Comparison of ENCODE assay signal across 9 cellular contexts in the genomic region with DNA sequence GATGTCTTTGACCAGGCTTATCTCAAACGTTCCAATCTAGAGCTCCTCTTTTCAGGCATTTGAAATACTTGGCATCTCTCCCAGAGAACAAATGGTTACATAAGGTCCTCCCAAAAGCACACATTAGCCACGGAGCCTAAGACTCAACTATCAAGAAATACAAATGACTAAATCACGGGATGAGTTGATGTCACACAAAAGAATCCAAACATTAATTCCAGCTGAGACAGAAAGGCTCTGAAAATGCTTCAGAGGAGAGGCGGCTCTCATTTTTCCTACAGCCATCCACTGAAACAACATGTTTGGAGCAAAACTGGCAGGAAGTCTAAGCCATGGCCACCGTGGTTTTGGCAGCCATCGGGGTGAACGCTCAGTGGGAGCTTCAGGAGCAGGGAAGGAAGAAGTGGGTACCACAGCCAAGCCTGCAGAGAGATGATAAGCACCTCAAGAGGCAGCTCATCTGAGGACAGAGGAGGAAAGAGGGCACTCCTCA.
DNase-seq lines count a peak whose midpoint lies in the region; ATAC-seq and TF ChIP-seq lines count a peak whose summit lies in the region.
"Had no signal": no experiment of that assay in that cellular context is flagged by ENCODE, and none has a peak within 500 bp of the region (broad histone marks: within the 10 kb centered on the region; RNA-seq: fewer than 3 reads in every experiment).

No MANE protein-coding gene starts in this region.

- H3K4me3 ChIP-seq in left ventricle myocardium inferior: peak overlapping the region; percentile 18

- no peaks in the 10 kb centered on the region for H3K9me3 ChIP-seq in left ventricle myocardium inferior (replicated peaks)

- in situ Hi-C loops in GM13977 (cut with MboI; ENCODE audit: low pct_unique_long_range_greater_than_20kb, low sequenced_read_pairs, unreplicated experiment): no loop called here

- H3K9me3 Mint-ChIP-seq in activated CD8-positive, alpha-beta T cell treated with anti-CD3 and anti-CD28 coated beads for 36 hours: no peaks in the 10 kb centered on the region
- H3K9me3 Mint-ChIP-seq in stimulated activated effector memory CD8-positive, alpha-beta T cell treated with anti-CD3 and anti-CD28 coated beads, Interleukin-12 subunit alpha, Interleukin-12 subunit beta, amount 100 ng/mL, for 72 hours: no peaks in the 10 kb centered on the region
- no peaks in the 10 kb centered on the region for H3K9me3 Mint-ChIP-seq in stimulated activated naive CD8-positive, alpha-beta T cell treated with anti-CD3 and anti-CD28 coated beads, Interleukin-15, amount 100 ng/mL, for 72 hours
- H3K9me3 Mint-ChIP-seq: IgD-negative memory B cell had no signal

- peaks cover 23% of the 10 kb centered on the region for H3K4me1 Mint-ChIP-seq in activated CD8-positive, alpha-beta T cell treated with anti-CD3 and anti-CD28 coated beads for 36 hours (ENCODE audit: low read depth)
- peaks cover 16% of the 10 kb centered on the region for H3K4me1 Mint-ChIP-seq in stimulated activated effector memory CD8-positive, alpha-beta T cell treated with anti-CD3 and anti-CD28 coated beads, Interleukin-12 subunit alpha, Interleukin-12 subunit beta, amount 100 ng/mL, for 72 hours
- H3K4me1 Mint-ChIP-seq in stimulated activated naive CD8-positive, alpha-beta T cell treated with anti-CD3 and anti-CD28 coated beads, Interleukin-15, amount 100 ng/mL, for 72 hours: peaks cover 28% of the 10 kb centered on the region

- peaks cover 54% of the 10 kb centered on the region for H3K36me3 Mint-ChIP-seq in activated CD8-positive, alpha-beta T cell treated with anti-CD3 and anti-CD28 coated beads for 36 hours (ENCODE audit: low read depth)
- H3K36me3 Mint-ChIP-seq in stimulated activated effector memory CD8-positive, alpha-beta T cell treated with anti-CD3 and anti-CD28 coated beads, Interleukin-12 subunit alpha, Interleukin-12 subunit beta, amount 100 ng/mL, for 72 hours: peaks cover 99% of the 10 kb centered on the region

- H3K27ac ChIP-seq in left ventricle myocardium inferior (replicated peaks): peak overlapping the region; percentile 86

- no peak overlapping the region for H3K4me3 Mint-ChIP-seq in activated CD8-positive, alpha-beta T cell treated with anti-CD3 and anti-CD28 coated beads for 36 hours
- no peak overlapping the region for H3K4me3 Mint-ChIP-seq in stimulated activated effector memory CD8-positive, alpha-beta T cell treated with anti-CD3 and anti-CD28 coated beads, Interleukin-12 subunit alpha, Interleukin-12 subunit beta, amount 100 ng/mL, for 72 hours
- no peak overlapping the region for H3K4me3 Mint-ChIP-seq in stimulated activated naive CD8-positive, alpha-beta T cell treated with anti-CD3 and anti-CD28 coated beads, Interleukin-15, amount 100 ng/mL, for 72 hours
- H3K4me3 Mint-ChIP-seq: IgD-negative memory B cell had no signal

- H3K4me1 ChIP-seq in left ventricle myocardium inferior: peaks cover 76% of the 10 kb centered on the region

- no peak for TF ChIP-seq RAD21 in Ishikawa (IDR thresholded peaks at IDR 0.05; ENCODE audit: low read depth)

- no peak for TF ChIP-seq EP300 in Ishikawa (IDR thresholded peaks at IDR 0.05; ENCODE audit: borderline replicate concordance)

- POLR2A ChIA-PET in activated CD8-positive, alpha-beta T cell treated with anti-CD3 and anti-CD28 coated beads for 36 hours (lab: Charles Lee): no interaction called here

- CTCF ChIA-PET in activated CD8-positive, alpha-beta T cell treated with anti-CD3 and anti-CD28 coated beads for 36 hours (lab: Charles Lee): interaction anchor here (1.0 to 2.8 kb wide), 6 partner anchors 9 to 246 kb away, joined by 3 to 18 read pairs (median 4); no protein-coding TSS in a partner anchor

- DNase-seq in activated CD8-positive, alpha-beta T cell treated with anti-CD3 and anti-CD28 coated beads for 36 hours: no peak
- DNase-seq in left ventricle myocardium inferior: no peak
- no peak for DNase-seq in stimulated activated effector memory CD8-positive, alpha-beta T cell treated with anti-CD3 and anti-CD28 coated beads, Interleukin-12 subunit alpha, Interleukin-12 subunit beta, amount 100 ng/mL, for 72 hours (ENCODE audit: low spot score in 2 of 2)
- no peak for DNase-seq in GM13977 (ENCODE audit: low spot score)
- DNase-seq in stimulated activated naive CD8-positive, alpha-beta T cell treated with anti-CD3 and anti-CD28 coated beads, Interleukin-15, amount 100 ng/mL, for 72 hours: no peak
- DNase-seq in iPS-NIHi11 (ENCODE audit: low spot score): no peak

- peak overlapping the region; percentile 41 for H3K27ac Mint-ChIP-seq in activated CD8-positive, alpha-beta T cell treated with anti-CD3 and anti-CD28 coated beads for 36 hours
- peak overlapping the region; percentile 64 for H3K27ac Mint-ChIP-seq in stimulated activated effector memory CD8-positive, alpha-beta T cell treated with anti-CD3 and anti-CD28 coated beads, Interleukin-12 subunit alpha, Interleukin-12 subunit beta, amount 100 ng/mL, for 72 hours
- no peak overlapping the region for H3K27ac Mint-ChIP-seq in stimulated activated naive CD8-positive, alpha-beta T cell treated with anti-CD3 and anti-CD28 coated beads, Interleukin-15, amount 100 ng/mL, for 72 hours

- no peaks in the 10 kb centered on the region for H3K27me3 ChIP-seq in left ventricle myocardium inferior (ENCODE audit: low read depth)

- intact Hi-C loops in activated CD8-positive, alpha-beta T cell treated with anti-CD3 and anti-CD28 coated beads for 36 hours (cut with micrococcal nuclease): no loop called here
- intact Hi-C loops in left ventricle myocardium inferior (cut with micrococcal nuclease): loop anchor here (10.0 kb wide), 1 partner anchor 120 kb away; the partner anchor contains the start of gene STK24

- no peak for ATAC-seq in activated CD8-positive, alpha-beta T cell treated with anti-CD3 and anti-CD28 coated beads for 36 hours
- no peak for ATAC-seq in stimulated activated effector memory CD8-positive, alpha-beta T cell treated with anti-CD3 and anti-CD28 coated beads, Interleukin-12 subunit alpha, Interleukin-12 subunit beta, amount 100 ng/mL, for 72 hours
- ATAC-seq in HG03095 (IDR thresholded peaks at IDR 0.05; ENCODE audit: unreplicated experiment): no peak
- no peak for ATAC-seq in stimulated activated naive CD8-positive, alpha-beta T cell treated with anti-CD3 and anti-CD28 coated beads, Interleukin-15, amount 100 ng/mL, for 72 hours

- peaks cover 46% of the 10 kb centered on the region for H3K36me3 ChIP-seq in left ventricle myocardium inferior

- H3K27me3 Mint-ChIP-seq in activated CD8-positive, alpha-beta T cell treated with anti-CD3 and anti-CD28 coated beads for 36 hours: no peaks in the 10 kb centered on the region
- H3K27me3 Mint-ChIP-seq in stimulated activated naive CD8-positive, alpha-beta T cell treated with anti-CD3 and anti-CD28 coated beads, Interleukin-15, amount 100 ng/mL, for 72 hours: no peaks in the 10 kb centered on the region
- H3K27me3 Mint-ChIP-seq: IgD-negative memory B cell had no signal

- no peak for TF ChIP-seq CTCF in activated CD8-positive, alpha-beta T cell treated with anti-CD3 and anti-CD28 coated beads for 36 hours (IDR thresholded peaks at IDR 0.05)
- no peak for TF ChIP-seq CTCF in left ventricle myocardium inferior (IDR thresholded peaks at IDR 0.05; ENCODE audit: borderline replicate concordance)
- TF ChIP-seq CTCF in GM13977 (IDR thresholded peaks at IDR 0.05; ENCODE audit: extremely low read depth, insufficient read depth, missing control alignments): no peak

TF ChIP-seq in Ishikawa, 13 proteins besides CTCF, POLR2A, EP300 and RAD21:
- TF ChIP-seq EGR1 (IDR thresholded peaks at IDR 0.05): no peak
- 0 out of 2 replicates have a peak, but pooled peaks have one; percentile 18 for TF ChIP-seq NFIC (IDR thresholded peaks at IDR 0.05)

Comparison
In these comparisons a context has a peak if more than half of its experiments do, and no peak if none do; other contexts are left out.
1. H3K27ac Mint-ChIP-seq: peak in activated CD8-positive, alpha-beta T cell treated with anti-CD3 and anti-CD28 coated beads for 36 hours (single experiment) and stimulated activated effector memory CD8-positive, alpha-beta T cell treated with anti-CD3 and anti-CD28 coated beads, Interleukin-12 subunit alpha, Interleukin-12 subunit beta, amount 100 ng/mL, for 72 hours (single experiment); none in stimulated activated naive CD8-positive, alpha-beta T cell treated with anti-CD3 and anti-CD28 coated beads, Interleukin-15, amount 100 ng/mL, for 72 hours (0 of 2).